Comparison of ENCODE assay signal across 9 cellular contexts in the genomic region with DNA sequence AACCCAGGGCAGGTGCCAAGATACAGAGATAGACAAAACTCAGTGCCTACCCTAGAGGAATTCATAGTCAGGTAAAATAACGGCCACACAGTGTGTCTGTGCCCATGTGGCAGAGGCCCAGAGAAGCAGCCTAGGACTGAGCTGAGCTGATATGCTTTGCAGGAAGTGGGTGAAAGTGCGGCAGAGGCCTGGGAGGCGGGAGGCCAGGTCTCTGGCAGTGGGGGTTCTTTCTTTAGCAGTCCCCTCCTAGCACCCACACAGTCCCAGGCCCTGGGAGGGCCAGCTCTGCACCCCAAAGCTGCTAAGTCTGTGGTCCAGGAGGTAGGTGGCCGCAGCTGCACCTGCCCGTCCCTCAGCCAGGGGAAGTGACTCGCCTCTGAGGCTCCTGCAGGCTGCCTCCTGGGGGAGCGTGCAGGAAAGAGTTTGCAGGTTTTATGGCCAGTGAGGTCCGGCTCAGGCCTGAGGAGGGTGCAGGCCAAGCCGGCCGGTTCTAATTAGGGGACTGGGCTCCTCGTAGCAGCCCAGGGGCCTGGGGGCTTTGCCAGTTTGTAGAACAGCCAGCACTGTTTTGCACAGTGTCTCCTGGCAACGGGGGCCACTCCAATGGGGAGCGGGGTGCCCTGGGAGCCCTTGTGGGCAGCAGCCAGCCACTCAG.
A peak's percentile ranks its signal among the peaks of the same experiment; 100 is the strongest.
DNase-seq lines count a peak whose midpoint lies in the region; ATAC-seq and TF ChIP-seq lines count a peak whose summit lies in the region.
"Had no signal": no experiment of that assay in that cellular context is flagged by ENCODE, and none has a peak within 500 bp of the region (broad histone marks: within the 10 kb centered on the region; RNA-seq: fewer than 3 reads in every experiment).

No MANE protein-coding gene starts in this region.

- peaks cover 7% of the 10 kb centered on the region for H3K4me1 Mint-ChIP-seq in activated CD8-positive, alpha-beta memory T cell treated with anti-CD3 and anti-CD28 coated beads, Interleukin-2, amount 10 ng/mL, durations not matched to agents 7 days and 5 days
- peaks cover 13% of the 10 kb centered on the region for H3K4me1 Mint-ChIP-seq in activated B cell treated with CpG ODN at 0.5 μM for 24 hours

- H3K4me3 ChIP-seq in right cardiac atrium (ENCODE audit: low read length) (no peak overlapping the region), thoracic aorta (no peak overlapping the region)

- no peak for TF ChIP-seq CTCF in activated B cell treated with CpG ODN at 0.5 μM for 24 hours (IDR thresholded peaks at IDR 0.05)
- TF ChIP-seq CTCF in thoracic aorta (IDR thresholded peaks at IDR 0.05) = no peak
- no peak for TF ChIP-seq CTCF in GM10248 (IDR thresholded peaks at IDR 0.05; ENCODE audit: control extremely low read depth, extremely low read depth, low read depth, missing control alignments)

- ATAC-seq in activated CD8-positive, alpha-beta memory T cell treated with anti-CD3 and anti-CD28 coated beads, Interleukin-2, amount 10 ng/mL, durations not matched to agents 7 days and 5 days = peak; percentile 64
- ATAC-seq in activated B cell treated with CpG ODN at 0.5 μM for 24 hours (ENCODE audit: low read depth) (peak; percentile 64), right cardiac atrium (peak; percentile 31 to 46), thoracic aorta (ENCODE audit: insufficient number of reproducible peaks, low FRiP score, low read depth) (no peak), GM18907 (IDR thresholded peaks at IDR 0.05; ENCODE audit: unreplicated experiment) (no peak), GM19467 (IDR thresholded peaks at IDR 0.05; ENCODE audit: unreplicated experiment) (no peak)

- H3K27ac ChIP-seq in right cardiac atrium (ENCODE audit: low read length) (peak overlapping the region; percentile 65), thoracic aorta (peak overlapping the region; percentile 86 to 93)
- H3K27ac ChIP-seq: KMS-11 had no signal

- H3K27me3 ChIP-seq in right cardiac atrium (ENCODE audit: control insufficient read depth, insufficient read depth) (no peaks in the 10 kb centered on the region), thoracic aorta (replicated peaks; ENCODE audit: insufficient read depth) (no peaks in the 10 kb centered on the region)

- no peaks in the 10 kb centered on the region for H3K36me3 ChIP-seq in thoracic aorta

- CTCF ChIA-PET in activated CD8-positive, alpha-beta memory T cell treated with anti-CD3 and anti-CD28 coated beads, Interleukin-2, amount 10 ng/mL, durations not matched to agents 7 days and 5 days (lab: Charles Lee) = interaction anchor here (0.8 to 2.6 kb wide), 5 partner anchors 8 to 134 kb away, joined by 3 to 11 read pairs (median 3); no protein-coding TSS in a partner anchor
- CTCF ChIA-PET in activated B cell treated with CpG ODN at 0.5 μM for 24 hours (lab: Charles Lee) (interaction anchor here (1.0 to 1.6 kb wide), 3 partner anchors 55 to 111 kb away, joined by 3 to 8 read pairs (median 4); no protein-coding TSS in a partner anchor), GM10248 (lab: Yijun Ruan, JAX) (interaction anchor here (1.1 to 2.7 kb wide), 6 partner anchors 9 to 111 kb away, joined by 3 to 13 read pairs (median 6); no protein-coding TSS in a partner anchor)

- DNase-seq in activated CD8-positive, alpha-beta memory T cell treated with anti-CD3 and anti-CD28 coated beads, Interleukin-2, amount 10 ng/mL, durations not matched to agents 7 days and 5 days = peak; percentile 54
- no peak for DNase-seq in activated CD8-positive, alpha-beta memory T cell treated with anti-CD3 and anti-CD28 coated beads, Interleukin-2, amount 50 U/mL, for 48 hours
- DNase-seq in activated B cell treated with CpG ODN at 0.5 μM for 24 hours = no peak
- peak in 2 of 3 donors; percentile 66 to 67 for DNase-seq in right cardiac atrium
- DNase-seq in thoracic aorta (ENCODE audit: low spot score) = no peak
- no peak for DNase-seq in GM10248 (ENCODE audit: extremely low spot score)

- POLR2A ChIA-PET in activated B cell treated with CpG ODN at 0.5 μM for 24 hours (lab: Charles Lee) = interaction anchor here (0.6 to 1.7 kb wide), 5 partner anchors 8 to 97 kb away, joined by 3 to 9 read pairs (median 4); no protein-coding TSS in a partner anchor
- POLR2A ChIA-PET in GM10248 (lab: Yijun Ruan, JAX) = no interaction called here

- H3K27ac Mint-ChIP-seq in activated CD8-positive, alpha-beta memory T cell treated with anti-CD3 and anti-CD28 coated beads, Interleukin-2, amount 10 ng/mL, durations not matched to agents 7 days and 5 days = no peak overlapping the region
- no peak overlapping the region for H3K27ac Mint-ChIP-seq in activated B cell treated with CpG ODN at 0.5 μM for 24 hours

- H3K9me3 Mint-ChIP-seq in activated CD8-positive, alpha-beta memory T cell treated with anti-CD3 and anti-CD28 coated beads, Interleukin-2, amount 10 ng/mL, durations not matched to agents 7 days and 5 days (ENCODE audit: low read depth) = no peaks in the 10 kb centered on the region
- H3K9me3 Mint-ChIP-seq in activated B cell treated with CpG ODN at 0.5 μM for 24 hours = no peaks in the 10 kb centered on the region

- H3K4me3 Mint-ChIP-seq in activated CD8-positive, alpha-beta memory T cell treated with anti-CD3 and anti-CD28 coated beads, Interleukin-2, amount 10 ng/mL, durations not matched to agents 7 days and 5 days = no peak overlapping the region
- no peak overlapping the region for H3K4me3 Mint-ChIP-seq in activated B cell treated with CpG ODN at 0.5 μM for 24 hours

- intact Hi-C loops in activated B cell treated with CpG ODN at 0.5 μM for 24 hours (cut with micrococcal nuclease) (no loop called here), right cardiac atrium (cut with DNase I) (no loop called here)

- no peaks in the 10 kb centered on the region for H3K36me3 Mint-ChIP-seq in activated CD8-positive, alpha-beta memory T cell treated with anti-CD3 and anti-CD28 coated beads, Interleukin-2, amount 10 ng/mL, durations not matched to agents 7 days and 5 days
- H3K36me3 Mint-ChIP-seq in activated B cell treated with CpG ODN at 0.5 μM for 24 hours (ENCODE audit: low read depth) = no peaks in the 10 kb centered on the region

- WGBS in right cardiac atrium = 45% methylated on average over 13 of the region's 13 CpGs

- H3K4me1 ChIP-seq in right cardiac atrium (ENCODE audit: control insufficient read depth, insufficient read depth, low read length) = peaks cover 14% of the 10 kb centered on the region
- peaks cover 40 to 79% of the 10 kb centered on the region in 2 donors for H3K4me1 ChIP-seq in thoracic aorta (ENCODE audit: control insufficient read depth in 1 of 2, low read depth in 2 of 2)

- no peaks in the 10 kb centered on the region for H3K9me3 ChIP-seq in right cardiac atrium (ENCODE audit: control insufficient read depth, low read length)
- no peaks in the 10 kb centered on the region for H3K9me3 ChIP-seq in thoracic aorta

- H3K27me3 Mint-ChIP-seq in activated CD8-positive, alpha-beta memory T cell treated with anti-CD3 and anti-CD28 coated beads, Interleukin-2, amount 10 ng/mL, durations not matched to agents 7 days and 5 days = peaks cover 9% of the 10 kb centered on the region
- H3K27me3 Mint-ChIP-seq in activated B cell treated with CpG ODN at 0.5 μM for 24 hours = no peaks in the 10 kb centered on the region

Comparison
In these comparisons a context has a peak if more than half of its experiments do, and no peak if none do; other contexts are left out.
1. DNase-seq: peak in activated CD8-positive, alpha-beta memory T cell treated with anti-CD3 and anti-CD28 coated beads, Interleukin-2, amount 10 ng/mL, durations not matched to agents 7 days and 5 days (single experiment) and right cardiac atrium (2 of 3); none in activated CD8-positive, alpha-beta memory T cell treated with anti-CD3 and anti-CD28 coated beads, Interleukin-2, amount 50 U/mL, for 48 hours (single experiment), activated B cell treated with CpG ODN at 0.5 μM for 24 hours (single experiment), thoracic aorta (single experiment) and GM10248 (single experiment).
2. ATAC-seq: peak in activated CD8-positive, alpha-beta memory T cell treated with anti-CD3 and anti-CD28 coated beads, Interleukin-2, amount 10 ng/mL, durations not matched to agents 7 days and 5 days (single experiment), activated B cell treated with CpG ODN at 0.5 μM for 24 hours (single experiment) and right cardiac atrium (2 of 2); none in thoracic aorta (single experiment), GM18907 (single experiment) and GM19467 (single experiment).